Comparison of ENCODE assay signal across 8 cellular contexts in the genomic region with DNA sequence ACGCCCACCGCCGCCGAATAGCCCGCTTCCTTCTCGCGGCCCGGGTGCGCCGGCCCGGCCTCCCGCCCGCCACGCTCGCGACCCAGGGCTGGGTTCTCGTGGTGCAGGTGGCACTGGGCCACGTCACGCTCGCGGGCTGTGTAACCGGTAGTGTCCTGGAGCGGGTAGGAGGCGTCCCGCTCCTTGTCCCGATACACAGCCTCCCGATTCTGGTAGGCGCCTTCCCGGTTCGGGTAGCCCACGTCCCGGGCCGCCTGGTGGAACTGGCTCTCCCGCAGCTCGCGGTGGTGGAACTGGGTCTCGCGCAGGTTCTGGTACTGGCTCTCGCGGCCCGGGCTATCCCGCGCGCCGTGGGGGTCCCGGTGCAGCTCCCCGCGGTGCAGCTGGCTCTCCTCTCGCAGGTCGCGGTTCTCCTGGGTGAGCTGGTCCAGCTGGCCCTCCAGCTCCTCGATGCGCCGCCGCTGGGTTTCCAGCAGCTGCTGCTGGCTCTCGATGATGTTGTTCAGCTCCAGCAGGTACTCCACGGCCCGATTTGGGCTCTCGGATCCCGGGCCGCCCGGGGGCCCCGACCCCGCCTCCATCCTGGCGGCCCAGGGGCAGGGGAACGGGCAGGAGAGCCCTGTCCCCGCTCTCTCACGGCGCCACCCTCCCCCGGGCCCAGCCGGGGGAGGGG. TPM values are rescaled to one million over a fixed set of nuclear protein-coding genes. Genes with fewer than 3 reads are reported as not detected.
A peak's percentile ranks its signal among the peaks of the same experiment; 100 is the strongest.
DNase-seq lines count a peak whose midpoint lies in the region; ATAC-seq and TF ChIP-seq lines count a peak whose summit lies in the region.

No MANE protein-coding gene starts in this region.

- H3K4me1 ChIP-seq in HUES6 (ENCODE audit: control insufficient read depth, insufficient read depth, low read length) (peaks cover 41% of the 10 kb centered on the region), upper lobe of right lung (no peaks in the 10 kb centered on the region)

- H3K27ac ChIP-seq in HUES6 (ENCODE audit: low read depth, low read length) (no peak overlapping the region), upper lobe of right lung (no peak overlapping the region), RWPE1 (no peak overlapping the region)

- H3K4me3 Mint-ChIP-seq in MCF 10A (ENCODE audit: unreplicated experiment), result peak overlapping the region; percentile 38

- TF ChIP-seq CTCF in MCF 10A (IDR thresholded peaks at IDR 0.05; ENCODE audit: unreplicated experiment) (no peak), lower leg skin (IDR thresholded peaks at IDR 0.05) (no peak), upper lobe of right lung (IDR thresholded peaks at IDR 0.05) (no peak), RWPE1 (conservative IDR thresholded peaks at IDR 0.05; ENCODE audit: low read depth) (no peak)

- POLR2A ChIA-PET in MCF 10A (lab: Yijun Ruan, JAX), result interaction anchor here (0.7 to 1.9 kb wide), 5 partner anchors 12 to 163 kb away, joined by 3 to 8 read pairs (median 4); no protein-coding TSS in a partner anchor
- POLR2A ChIA-PET in RWPE1 (lab: Yijun Ruan, JAX; ENCODE audit: low non-redundant PET), result no interaction called here

- H3K36me3 ChIP-seq in HUES6 (ENCODE audit: control insufficient read depth, insufficient read depth, low read length), result no peaks in the 10 kb centered on the region
- no peaks in the 10 kb centered on the region for H3K36me3 ChIP-seq in upper lobe of right lung

- peak overlapping the region; percentile 78 for H3K4me3 ChIP-seq in HUES6 (ENCODE audit: low read depth, low read length)
- peak overlapping the region; percentile 36 for H3K4me3 ChIP-seq in lower leg skin (ENCODE audit: low read depth, poor library complexity, severe bottlenecking)
- peak overlapping the region; percentile 56 for H3K4me3 ChIP-seq in upper lobe of right lung

- H3K9me3 ChIP-seq in HUES6 (ENCODE audit: control insufficient read depth, insufficient read depth, low read depth, low read length), result no peaks in the 10 kb centered on the region; the same call in 1 of the 2 replicates
- H3K9me3 ChIP-seq in upper lobe of right lung, result no peaks in the 10 kb centered on the region

- DNase-seq in 8988T, result peak; percentile 58
- DNase-seq in MCF 10A (ENCODE audit: unreplicated experiment), result no peak
- DNase-seq in lower leg skin (ENCODE audit: low spot score in 2 of 2), result no peak
- DNase-seq in upper lobe of right lung, result peak; percentile 64
- DNase-seq in RWPE1 (ENCODE audit: low spot score), result no peak
- DNase-seq in SKM-1 (lab: John Stamatoyannopoulos, UW; ENCODE audit: unreplicated experiment), result no peak

- WGBS in lower leg skin, 2 donors, result 0 to 9% methylated on average over 2 to 45 of the region's 71 CpGs

- intact Hi-C loops in MCF 10A (cut with micrococcal nuclease) (no loop called here), lower leg skin (cut with DNase I; ENCODE audit: low total_unique reads) (no loop called here), upper lobe of right lung (cut with DNase I) (no loop called here)

- H3K27me3 ChIP-seq in HUES6 (ENCODE audit: control insufficient read depth, insufficient read depth, low read length) (peaks cover 71% of the 10 kb centered on the region), upper lobe of right lung (no peaks in the 10 kb centered on the region)

- no TSS peak for BruUV-seq in MCF 10A (replicated peaks; lab: Mats Ljungman, UMichigan)

- CTCF ChIA-PET in MCF 10A (lab: Yijun Ruan, JAX), result interaction anchor here (1.1 to 6.8 kb wide), 5 partner anchors 10 to 161 kb away, joined by 3 to 145 read pairs (median 50); partner anchors contain the start of genes HSD17B10 and IQSEC2
- CTCF ChIA-PET in RWPE1 (lab: Yijun Ruan, JAX), result interaction anchor here (0.6 to 1.2 kb wide), 5 partner anchors 9 to 120 kb away, joined by 3 to 4 read pairs (median 3); no protein-coding TSS in a partner anchor

- H3K27me3 Mint-ChIP-seq in MCF 10A (ENCODE audit: insufficient read depth, unreplicated experiment), result peaks cover 94% of the 10 kb centered on the region

- H3K9me3 Mint-ChIP-seq in MCF 10A (ENCODE audit: unreplicated experiment), result no peaks in the 10 kb centered on the region

- ATAC-seq in upper lobe of right lung (peak; percentile 47), HG03571 (IDR thresholded peaks at IDR 0.05; ENCODE audit: unreplicated experiment) (no peak)

- H3K9ac ChIP-seq in HUES6 (ENCODE audit: low read length), result peak overlapping the region; percentile 53

- peaks cover 6% of the 10 kb centered on the region for H3K36me3 Mint-ChIP-seq in MCF 10A (ENCODE audit: insufficient read depth, unreplicated experiment)

- TF ChIP-seq POLR2A in lower leg skin (IDR thresholded peaks at IDR 0.05), result no peak

- no peak overlapping the region for H3K27ac Mint-ChIP-seq in MCF 10A (ENCODE audit: low read depth, unreplicated experiment)

- no peaks in the 10 kb centered on the region for H3K4me1 Mint-ChIP-seq in MCF 10A (ENCODE audit: insufficient read depth, unreplicated experiment)

RNA-seq across cellular contexts. Expression of gene IQSEC2, which starts 39.3 kb away (rescaled TPM):
- total RNA-seq in MCF 10A (2022) (19.8 and 23.0 TPM in 2 replicates), lower leg skin (10 to 100 TPM; 16.3 to 24.2 (median 17.5) TPM), upper lobe of right lung (17.3 TPM)

Comparison
In these comparisons a context has a peak if more than half of its experiments do, and no peak if none do; other contexts are left out.
1. DNase-seq: peak in 8988T (single experiment) and upper lobe of right lung (single experiment); none in MCF 10A (single experiment), lower leg skin (0 of 2), RWPE1 (single experiment) and SKM-1 (single experiment).
2. Peak in every context shown above with its lines, with median percentiles within 50 percentile points of each other: H3K4me3 ChIP-seq.